Comparison of ENCODE assay signal across 10 cellular contexts in the genomic region with DNA sequence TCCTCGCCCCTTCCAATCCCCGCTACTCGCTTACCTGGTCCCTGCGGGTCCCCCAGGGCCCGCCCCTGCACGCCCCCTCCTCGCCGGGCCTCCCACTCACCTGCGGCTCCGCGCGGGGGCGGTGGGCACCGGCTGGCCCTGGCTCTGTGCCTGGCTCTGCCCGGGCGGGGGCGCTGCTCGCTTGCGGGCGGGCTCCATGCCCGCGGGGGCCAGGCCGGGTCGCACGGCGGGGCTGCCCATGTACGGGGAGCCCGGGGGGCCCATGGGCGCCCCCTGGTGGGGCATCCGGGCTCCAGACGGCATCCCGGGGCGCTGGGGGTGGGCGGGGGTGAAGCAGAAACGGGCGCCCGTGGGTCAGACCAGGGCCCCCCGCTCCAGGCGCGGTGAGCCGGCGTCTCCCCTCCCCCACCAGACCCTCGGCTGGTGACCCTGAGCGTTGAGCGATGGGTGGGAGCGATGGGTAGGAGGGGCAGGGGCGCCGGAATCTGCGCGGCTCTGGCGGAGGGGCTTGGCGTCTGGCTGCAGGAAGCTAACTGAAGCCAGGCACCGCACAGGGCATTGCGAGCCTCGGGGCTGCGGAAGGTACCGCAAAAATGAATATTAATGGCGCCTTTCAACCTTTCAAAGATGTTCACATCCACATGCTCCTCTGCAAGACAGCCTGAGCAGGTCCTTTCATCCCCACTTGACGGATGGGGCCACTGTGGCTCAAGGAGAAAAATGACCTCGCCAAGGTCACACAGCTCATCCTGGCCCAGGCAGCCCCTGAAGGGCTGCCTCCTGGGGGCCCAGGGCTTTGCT. TPM values are rescaled to one million over a fixed set of nuclear protein-coding genes. Genes with fewer than 3 reads are reported as not detected.
A peak's percentile ranks its signal among the peaks of the same experiment; 100 is the strongest.
DNase-seq lines count a peak whose midpoint lies in the region; ATAC-seq and TF ChIP-seq lines count a peak whose summit lies in the region.
"Had no signal": no experiment of that assay in that cellular context is flagged by ENCODE, and none has a peak within 500 bp of the region (broad histone marks: within the 10 kb centered on the region; RNA-seq: fewer than 3 reads in every experiment).

No MANE protein-coding gene starts in this region.

- H3K4me1 Mint-ChIP-seq in central memory CD8-positive, alpha-beta T cell = peaks cover 46% of the 10 kb centered on the region
- peaks cover 52% of the 10 kb centered on the region for H3K4me1 Mint-ChIP-seq in stimulated activated memory B cell treated with anti-CD40 and anti-IgM and Interleukin-4, amounts not matched to agents 10 μg/mL and 1 μg/mL and 100 μg/mL, for 72 hours

- peaks cover 65% of the 10 kb centered on the region for H3K27me3 ChIP-seq in DOHH2 (ENCODE audit: control insufficient read depth, low read length)
- H3K27me3 ChIP-seq in right lobe of liver = peaks cover 0 to 8% of the 10 kb centered on the region in 2 donors

- peaks cover 48% of the 10 kb centered on the region for H3K27me3 Mint-ChIP-seq in central memory CD8-positive, alpha-beta T cell
- H3K27me3 Mint-ChIP-seq in stimulated activated memory B cell treated with anti-CD40 and anti-IgM and Interleukin-4, amounts not matched to agents 10 μg/mL and 1 μg/mL and 100 μg/mL, for 72 hours = peaks cover 65% of the 10 kb centered on the region

- 15% methylated on average over 6 of the region's 60 CpGs for WGBS in right lobe of liver (ENCODE audit: insufficient coverage, low coverage, low lambda C conversion rate, missing lambda C conversion rate)

- H3K27ac ChIP-seq in DOHH2 (ENCODE audit: low read depth, low read length) (no peak overlapping the region), right lobe of liver (no peak overlapping the region)

- no peaks in the 10 kb centered on the region for H3K79me2 ChIP-seq in DOHH2 (ENCODE audit: control insufficient read depth, low read length)

- peak overlapping the region; percentile 59 for H3K4me3 ChIP-seq in DOHH2 (ENCODE audit: low read length)
- no peak overlapping the region for H3K4me3 ChIP-seq in WI38 (ENCODE audit: low read depth, low read length)
- no peak overlapping the region for H3K4me3 ChIP-seq in right lobe of liver

- no peak overlapping the region for H3K27ac Mint-ChIP-seq in central memory CD8-positive, alpha-beta T cell (ENCODE audit: low read depth)
- H3K27ac Mint-ChIP-seq in stimulated activated memory B cell treated with anti-CD40 and anti-IgM and Interleukin-4, amounts not matched to agents 10 μg/mL and 1 μg/mL and 100 μg/mL, for 72 hours = no peak overlapping the region

- peak; percentile 76 for TF ChIP-seq CTCF in DOHH2 (IDR thresholded peaks at IDR 0.05; ENCODE audit: low read depth, low read length, poor library complexity, severe bottlenecking)
- 0 out of 2 replicates have a peak, but pooled peaks have one; percentile 6 for TF ChIP-seq CTCF in WI38 (IDR thresholded peaks at IDR 0.05; ENCODE audit: low read depth, low read length)
- TF ChIP-seq CTCF in right lobe of liver (IDR thresholded peaks at IDR 0.05) = peak; percentile 29 to 61 (median 51)

- peak; percentile 40 to 54 for DNase-seq in central memory CD8-positive, alpha-beta T cell (ENCODE audit: low spot score in 2 of 2)
- DNase-seq in right lobe of liver (peak in 1 of 3 donors; percentile 52), kidney glomerular epithelial cell (lab: John Stamatoyannopoulos, UW) (no peak), RKO (ENCODE audit: low spot score) (no peak)

- H3K9me3 ChIP-seq in DOHH2 (ENCODE audit: control insufficient read depth, insufficient read depth, low read length) = no peaks in the 10 kb centered on the region
- H3K9me3 ChIP-seq in right lobe of liver = no peaks in the 10 kb centered on the region

- H3F3A ChIP-seq in DOHH2 (ENCODE audit: control insufficient read depth, insufficient read depth) = no peaks in the 10 kb centered on the region

- H3K4me1 ChIP-seq in DOHH2 (ENCODE audit: control insufficient read depth, low read length) (peaks cover 40% of the 10 kb centered on the region), right lobe of liver (peaks cover 0 to 22% (median 0%) of the 10 kb centered on the region in 4 donors)

- peaks cover 10% of the 10 kb centered on the region; the same call in 1 of the 2 replicates for H4K20me1 ChIP-seq in DOHH2 (ENCODE audit: control insufficient read depth, insufficient read depth, low read depth, low read length)

- peaks cover 11% of the 10 kb centered on the region for H3K36me3 Mint-ChIP-seq in central memory CD8-positive, alpha-beta T cell (ENCODE audit: insufficient read depth)
- H3K36me3 Mint-ChIP-seq in stimulated activated memory B cell treated with anti-CD40 and anti-IgM and Interleukin-4, amounts not matched to agents 10 μg/mL and 1 μg/mL and 100 μg/mL, for 72 hours = no peaks in the 10 kb centered on the region

- peak overlapping the region; percentile 82 for H3K4me2 ChIP-seq in DOHH2 (ENCODE audit: low read length)

- ATAC-seq in HG03025 (IDR thresholded peaks at IDR 0.05; ENCODE audit: low FRiP score, unreplicated experiment) = peak; percentile 38
- peak; percentile 64 for ATAC-seq in central memory CD8-positive, alpha-beta T cell (replicated peaks; ENCODE audit: extremely low read depth, poor library complexity, severe bottlenecking)
- ATAC-seq in right lobe of liver = peak; percentile 7 to 25 (median 18)
- peak; percentile 72 for ATAC-seq in stimulated activated memory B cell treated with anti-CD40 and anti-IgM and Interleukin-4, amounts not matched to agents 10 μg/mL and 1 μg/mL and 100 μg/mL, for 72 hours

- no peaks in the 10 kb centered on the region for H3K9me3 Mint-ChIP-seq in central memory CD8-positive, alpha-beta T cell
- no peaks in the 10 kb centered on the region for H3K9me3 Mint-ChIP-seq in stimulated activated memory B cell treated with anti-CD40 and anti-IgM and Interleukin-4, amounts not matched to agents 10 μg/mL and 1 μg/mL and 100 μg/mL, for 72 hours

- H3K36me3 ChIP-seq in DOHH2 (ENCODE audit: control insufficient read depth, low read length) (no peaks in the 10 kb centered on the region), right lobe of liver (no peaks in the 10 kb centered on the region)

- TF ChIP-seq POLR2A in right lobe of liver (IDR thresholded peaks at IDR 0.05) = no peak

- no peaks in the 10 kb centered on the region for H3K9me2 ChIP-seq in DOHH2 (replicated peaks; ENCODE audit: control insufficient read depth, low read length)

- peak overlapping the region; percentile 82 for H3K4me3 Mint-ChIP-seq in central memory CD8-positive, alpha-beta T cell
- peak overlapping the region; percentile 32 for H3K4me3 Mint-ChIP-seq in stimulated activated memory B cell treated with anti-CD40 and anti-IgM and Interleukin-4, amounts not matched to agents 10 μg/mL and 1 μg/mL and 100 μg/mL, for 72 hours

- intact Hi-C loops in right lobe of liver (cut with DNase I) = no loop called here

RNA-seq across cellular contexts. Expression of gene SMARCD3, which starts 2.9 kb away (rescaled TPM):
- 1 to 10 TPM; 2.4 to 7.3 (median 2.7) TPM for total RNA-seq in right lobe of liver

RNA-seq across cellular contexts. Expression of gene CHPF2, which starts 13.3 kb away (rescaled TPM):
- total RNA-seq in right lobe of liver = 10 to 100 TPM; 11.9 to 20.7 (median 17.7) TPM

RNA-seq across cellular contexts. Expression of gene ABCF2, which starts 18.6 kb away (rescaled TPM):
- total RNA-seq in right lobe of liver = 10 to 100 TPM in 4 of 6 experiments, 1 to 10 TPM in 2; 7.3 to 22.3 (median 11.4) TPM

RNA-seq across cellular contexts. Expression of gene H2BK1, which starts 35.3 kb away (rescaled TPM):
- not detected for total RNA-seq in right lobe of liver
- total RNA-seq: SK-MEL-5, subcutaneous adipose tissue had no signal

RNA-seq across cellular contexts. Expression of gene ASB10, which starts 58.5 kb away (rescaled TPM):
- total RNA-seq in right lobe of liver = not detected
- total RNA-seq: SK-MEL-5, subcutaneous adipose tissue had no signal

Comparison
In these comparisons a context has a peak if more than half of its experiments do, and no peak if none do; other contexts are left out.
1. CTCF ChIP-seq: peak in every context shown above with its lines; median percentile 76 in DOHH2; 51 in right lobe of liver; 6 in WI38.
2. ATAC-seq: peak in every context shown above with its lines; median percentile 72 in stimulated activated memory B cell treated with anti-CD40 and anti-IgM and Interleukin-4, amounts not matched to agents 10 μg/mL and 1 μg/mL and 100 μg/mL, for 72 hours; 64 in central memory CD8-positive, alpha-beta T cell; 38 in HG03025; 18 in right lobe of liver.
3. DNase-seq: peak in central memory CD8-positive, alpha-beta T cell (2 of 2); none in kidney glomerular epithelial cell (single experiment) and RKO (single experiment).